In the genomic region with DNA sequence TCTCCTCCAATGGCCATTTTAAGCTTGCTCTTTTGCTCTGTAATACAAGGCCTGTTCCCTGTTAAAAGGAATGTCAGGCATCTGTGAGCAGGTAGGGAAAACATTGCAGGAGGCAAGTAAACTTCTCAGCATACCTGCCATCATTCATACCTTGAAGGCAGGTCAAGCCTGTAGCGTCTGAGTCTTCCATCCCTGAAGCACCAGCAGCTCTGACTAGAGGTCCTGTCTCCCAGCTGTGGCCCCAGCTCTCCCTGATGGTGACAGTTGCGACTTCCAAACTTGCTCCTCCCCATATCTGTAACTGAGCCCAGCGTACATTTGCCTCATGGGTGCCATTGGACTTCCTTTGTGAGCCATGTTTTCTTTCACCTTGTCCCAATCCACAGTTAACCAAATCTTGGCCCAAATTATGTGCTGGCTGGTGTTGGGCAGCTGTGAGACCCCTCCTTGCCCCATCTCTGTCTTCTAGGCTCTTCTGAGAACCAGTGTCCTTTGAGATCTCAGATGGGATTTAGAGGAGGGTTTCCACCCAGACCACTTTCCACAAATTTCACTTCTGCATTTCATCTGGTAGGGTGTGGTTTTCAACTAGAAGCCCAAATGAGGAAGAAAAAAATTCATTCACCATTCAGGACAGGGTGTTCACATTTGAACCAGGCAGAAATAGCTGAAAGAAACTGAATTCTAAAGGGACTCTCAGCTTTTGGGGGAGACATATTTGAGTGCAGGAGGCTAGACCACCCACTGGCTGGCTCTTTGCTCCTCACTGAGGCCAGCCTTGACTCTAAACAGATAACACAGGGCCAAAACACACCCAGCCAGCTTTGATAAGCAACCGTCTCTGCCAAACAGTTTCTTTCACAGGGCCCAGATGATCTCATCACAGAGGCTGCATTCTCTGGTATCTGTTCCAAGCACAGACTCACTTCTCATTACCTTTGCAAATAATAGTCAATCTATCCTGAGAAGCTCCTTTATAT, we compare ENCODE assay signal across 2 cellular contexts.
TF ChIP-seq lines count a peak whose summit lies in the region.

No MANE protein-coding gene starts in this region.

TF ChIP-seq in IMR-90, 13 proteins besides CTCF, POLR2A, EP300 and RAD21:
- TF ChIP-seq MAZ (IDR thresholded peaks at IDR 0.05; ENCODE audit: borderline replicate concordance, low read depth, low read length) (no peak), FOS (IDR thresholded peaks at IDR 0.05; ENCODE audit: low read depth, low read length) (no peak), CEBPB (IDR thresholded peaks at IDR 0.05; ENCODE audit: low read depth, low read length) (no peak), NFE2L2 (IDR thresholded peaks at IDR 0.05; ENCODE audit: low read depth, low read length) (no peak), MXI1 (IDR thresholded peaks at IDR 0.05; ENCODE audit: borderline replicate concordance, low read depth, low read length) (no peak), SMC3 (IDR thresholded peaks at IDR 0.05; ENCODE audit: low read depth, low read length) (no peak), CHD1 (IDR thresholded peaks at IDR 0.05; ENCODE audit: low read depth, low read length) (no peak), BHLHE40 (IDR thresholded peaks at IDR 0.05; ENCODE audit: low read depth, low read length) (no peak), RCOR1 (IDR thresholded peaks at IDR 0.05; ENCODE audit: insufficient replicate concordance, low read length) (no peak), MAFK (IDR thresholded peaks at IDR 0.05; ENCODE audit: low read depth, low read length) (no peak), RFX5 (IDR thresholded peaks at IDR 0.05; ENCODE audit: low read depth, low read length) (no peak)
- TF ChIP-seq, protein P1, sequence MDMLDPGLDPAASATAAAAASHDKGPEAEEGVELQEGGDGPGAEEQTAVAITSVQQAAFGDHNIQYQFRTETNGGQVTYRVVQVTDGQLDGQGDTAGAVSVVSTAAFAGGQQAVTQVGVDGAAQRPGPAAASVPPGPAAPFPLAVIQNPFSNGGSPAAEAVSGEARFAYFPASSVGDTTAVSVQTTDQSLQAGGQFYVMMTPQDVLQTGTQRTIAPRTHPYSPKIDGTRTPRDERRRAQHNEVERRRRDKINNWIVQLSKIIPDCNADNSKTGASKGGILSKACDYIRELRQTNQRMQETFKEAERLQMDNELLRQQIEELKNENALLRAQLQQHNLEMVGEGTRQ (IDR thresholded peaks at IDR 0.05; ENCODE audit: low read depth, low read length): no peak
- TF ChIP-seq, protein P2, sequence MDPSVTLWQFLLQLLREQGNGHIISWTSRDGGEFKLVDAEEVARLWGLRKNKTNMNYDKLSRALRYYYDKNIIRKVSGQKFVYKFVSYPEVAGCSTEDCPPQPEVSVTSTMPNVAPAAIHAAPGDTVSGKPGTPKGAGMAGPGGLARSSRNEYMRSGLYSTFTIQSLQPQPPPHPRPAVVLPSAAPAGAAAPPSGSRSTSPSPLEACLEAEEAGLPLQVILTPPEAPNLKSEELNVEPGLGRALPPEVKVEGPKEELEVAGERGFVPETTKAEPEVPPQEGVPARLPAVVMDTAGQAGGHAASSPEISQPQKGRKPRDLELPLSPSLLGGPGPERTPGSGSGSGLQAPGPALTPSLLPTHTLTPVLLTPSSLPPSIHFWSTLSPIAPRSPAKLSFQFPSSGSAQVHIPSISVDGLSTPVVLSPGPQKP (IDR thresholded peaks at IDR 0.05; ENCODE audit: borderline replicate concordance, low read depth, low read length): no peak

TF ChIP-seq in HEK293T, 16 proteins besides CTCF, POLR2A, EP300 and RAD21:
- TF ChIP-seq LEF1 (IDR thresholded peaks at IDR 0.05; ENCODE audit: borderline replicate concordance) (no peak), ELF4 (IDR thresholded peaks at IDR 0.05) (no peak), SUZ12 (IDR thresholded peaks at IDR 0.05) (no peak), FOXA1 (IDR thresholded peaks at IDR 0.05) (no peak), HDGF (IDR thresholded peaks at IDR 0.05; ENCODE audit: borderline replicate concordance) (no peak), FOXM1 (IDR thresholded peaks at IDR 0.05; ENCODE audit: borderline replicate concordance) (no peak), NFRKB (IDR thresholded peaks at IDR 0.05) (no peak), TARDBP (IDR thresholded peaks at IDR 0.05) (no peak), L3MBTL2 (conservative IDR thresholded peaks at IDR 0.05) (no peak), BHLHE40 (IDR thresholded peaks at IDR 0.05; ENCODE audit: borderline replicate concordance) (no peak), FOXK2 (IDR thresholded peaks at IDR 0.05) (no peak), ZNF384 (IDR thresholded peaks at IDR 0.05) (no peak), ARNT (IDR thresholded peaks at IDR 0.05) (no peak), SP1 (IDR thresholded peaks at IDR 0.05) (no peak), CTBP1 (IDR thresholded peaks at IDR 0.05; ENCODE audit: borderline replicate concordance) (no peak)
